ENCODE assay signal across 29 cellular contexts in genomic region chr19:57105976-57106610, GRCh38. TPM values are rescaled to one million over a fixed set of nuclear protein-coding genes. Genes with fewer than 3 reads are reported as not detected.
"Had no signal": no experiment of that assay in that cellular context is flagged by ENCODE, and none has a peak within 500 bp of the region (broad histone marks: within the 10 kb centered on the region; RNA-seq: fewer than 3 reads in every experiment).

No MANE protein-coding gene starts in this region.

- H3K9me3 ChIP-seq: ovary had no signal

- H3K27ac ChIP-seq: heart right ventricle, ovary, psoas muscle, skin epidermis, tibial nerve, uterus had no signal

- ATAC-seq: activated CD4-positive, CD25-positive, alpha-beta regulatory T cell treated with anti-CD3 and anti-CD28 coated beads, Interleukin-2, amount 50 U/mL, for 24 hours; activated CD8-positive, alpha-beta memory T cell treated with anti-CD3 and anti-CD28 coated beads, Interleukin-2, amount 10 ng/mL, durations not matched to agents 7 days and 5 days; activated CD8-positive, alpha-beta T cell treated with anti-CD3 and anti-CD28 coated beads for 36 hours; activated naive CD8-positive, alpha-beta T cell treated with anti-CD3 and anti-CD28 coated beads, Interleukin-2, amount 50 U/mL, for 24 hours; left lobe of liver; naive thymus-derived CD8-positive, alpha-beta T cell; psoas muscle; T-helper 17 cell had no signal

- H3K4me1 Mint-ChIP-seq: activated CD4-positive, alpha-beta T cell treated with anti-CD3 and anti-CD28 coated beads, Interleukin-2, amount 10 ng/mL, durations not matched to agents 24 days and 14 days; mesothelial cell of epicardium had no signal

- H3K4me3 Mint-ChIP-seq: activated CD4-positive, alpha-beta T cell treated with anti-CD3 and anti-CD28 coated beads, Interleukin-2, amount 10 ng/mL, durations not matched to agents 24 days and 14 days; activated CD8-positive, alpha-beta memory T cell treated with anti-CD3 and anti-CD28 coated beads, Interleukin-2, amount 10 ng/mL, durations not matched to agents 7 days and 5 days; activated CD8-positive, alpha-beta T cell treated with anti-CD3 and anti-CD28 coated beads for 36 hours; activated naive CD8-positive, alpha-beta T cell treated with anti-CD3 and anti-CD28 coated beads, Interleukin-2, amount 50 U/mL, for 24 hours; activated T-helper 1 cell treated with anti-CD3 and anti-CD28 coated beads, Interleukin-12 subunit alpha, Interleukin-12 subunit beta, Interleukin-2, Interleukin-4 antibody, amounts not matched to agents 30 ng/mL and 10 ng/mL and 1 ng/mL, durations not matched to agents 14 hours and 24 hours and 36 hours; mesothelial cell of epicardium; naive thymus-derived CD8-positive, alpha-beta T cell; stimulated activated naive CD8-positive, alpha-beta T cell treated with anti-CD3 and anti-CD28 coated beads, Interleukin-15, Interleukin-2, amounts not matched to agents 100 ng/mL and 50 ng/mL, for 24 hours; T-helper 17 cell had no signal

- H3K27ac Mint-ChIP-seq: activated CD4-positive, alpha-beta T cell treated with anti-CD3 and anti-CD28 coated beads, Interleukin-2, amount 10 ng/mL, durations not matched to agents 24 days and 14 days; activated CD8-positive, alpha-beta memory T cell treated with anti-CD3 and anti-CD28 coated beads, Interleukin-2, amount 10 ng/mL, durations not matched to agents 7 days and 5 days; activated CD8-positive, alpha-beta T cell treated with anti-CD3 and anti-CD28 coated beads for 36 hours; activated naive CD8-positive, alpha-beta T cell treated with anti-CD3 and anti-CD28 coated beads, Interleukin-2, amount 50 U/mL, for 24 hours; activated T-helper 1 cell treated with anti-CD3 and anti-CD28 coated beads, Interleukin-12 subunit alpha, Interleukin-12 subunit beta, Interleukin-2, Interleukin-4 antibody, amounts not matched to agents 30 ng/mL and 10 ng/mL and 1 ng/mL, durations not matched to agents 14 hours and 24 hours and 36 hours; mesothelial cell of epicardium; naive thymus-derived CD8-positive, alpha-beta T cell; stimulated activated naive CD8-positive, alpha-beta T cell treated with anti-CD3 and anti-CD28 coated beads, Interleukin-15, Interleukin-2, amounts not matched to agents 100 ng/mL and 50 ng/mL, for 24 hours; T-helper 17 cell had no signal

- H3K4me1 ChIP-seq: psoas muscle, uterus had no signal

- H3K36me3 ChIP-seq: heart right ventricle, ovary, tibial nerve, uterus had no signal

- H3K27me3 ChIP-seq: ovary had no signal

- DNase-seq: activated CD4-positive, alpha-beta T cell treated with anti-CD3 and anti-CD28 coated beads, Interleukin-2, amount 10 ng/mL, durations not matched to agents 24 days and 14 days; activated CD8-positive, alpha-beta memory T cell treated with anti-CD3 and anti-CD28 coated beads, Interleukin-2, amount 10 ng/mL, durations not matched to agents 7 days and 5 days; activated CD8-positive, alpha-beta T cell treated with anti-CD3 and anti-CD28 coated beads for 36 hours; activated gamma-delta T cell; activated naive CD4-positive, alpha-beta T cell treated with anti-CD3 and anti-CD28 coated beads, Interleukin-2, amount 50 U/mL, for 16 hours; activated naive CD8-positive, alpha-beta T cell treated with anti-CD3 and anti-CD28 coated beads, Interleukin-2, amount 50 U/mL, for 24 hours; activated T-cell treated with anti-CD3 and anti-CD28 coated beads for 4 hours; cerebellar nuclear complex; cortex of kidney; heart right ventricle; kidney; naive thymus-derived CD8-positive, alpha-beta T cell; ovary; psoas muscle; right cardiac atrium; stimulated activated CD4-positive, alpha-beta T cell treated with anti-CD3 and anti-CD28 coated beads, Interleukin-1b, Interleukin-23, amount 100 ng/mL, for 48 hours; substantia nigra; T-helper 17 cell; uterus had no signal

- H3K27me3 Mint-ChIP-seq: activated CD4-positive, alpha-beta T cell treated with anti-CD3 and anti-CD28 coated beads, Interleukin-2, amount 10 ng/mL, durations not matched to agents 24 days and 14 days; activated CD8-positive, alpha-beta memory T cell treated with anti-CD3 and anti-CD28 coated beads, Interleukin-2, amount 10 ng/mL, durations not matched to agents 7 days and 5 days; T-helper 17 cell had no signal

- H3K4me3 ChIP-seq: heart right ventricle, ovary, psoas muscle, skin epidermis, uterus had no signal

RNA-seq across cellular contexts. Expression of gene USP29, which starts 13.7 kb away (rescaled TPM):
- total RNA-seq: activated CD4-positive, alpha-beta T cell treated with anti-CD3 and anti-CD28 coated beads, Interleukin-2, amount 10 ng/mL, durations not matched to agents 24 days and 14 days; activated CD8-positive, alpha-beta memory T cell treated with anti-CD3 and anti-CD28 coated beads, Interleukin-2, amount 10 ng/mL, durations not matched to agents 7 days and 5 days; activated CD8-positive, alpha-beta T cell treated with anti-CD3 and anti-CD28 coated beads for 36 hours; activated T-helper 1 cell treated with anti-CD3 and anti-CD28 coated beads, Interleukin-12 subunit alpha, Interleukin-12 subunit beta, Interleukin-2, Interleukin-4 antibody, amounts not matched to agents 30 ng/mL and 10 ng/mL and 1 ng/mL, durations not matched to agents 14 hours and 24 hours and 36 hours; epithelial cell of proximal tubule; heart right ventricle; kidney; left lobe of liver; lung microvascular endothelial cell; mesothelial cell of epicardium; naive thymus-derived CD8-positive, alpha-beta T cell; ovary; psoas muscle; right cardiac atrium; T-helper 17 cell; tibial nerve had no signal

RNA-seq across cellular contexts. Expression of gene ZIM3, which starts 38.9 kb away (rescaled TPM):
- total RNA-seq: activated CD4-positive, alpha-beta T cell treated with anti-CD3 and anti-CD28 coated beads, Interleukin-2, amount 10 ng/mL, durations not matched to agents 24 days and 14 days; activated CD8-positive, alpha-beta memory T cell treated with anti-CD3 and anti-CD28 coated beads, Interleukin-2, amount 10 ng/mL, durations not matched to agents 7 days and 5 days; activated CD8-positive, alpha-beta T cell treated with anti-CD3 and anti-CD28 coated beads for 36 hours; activated T-helper 1 cell treated with anti-CD3 and anti-CD28 coated beads, Interleukin-12 subunit alpha, Interleukin-12 subunit beta, Interleukin-2, Interleukin-4 antibody, amounts not matched to agents 30 ng/mL and 10 ng/mL and 1 ng/mL, durations not matched to agents 14 hours and 24 hours and 36 hours; epithelial cell of proximal tubule; fibroblast of villous mesenchyme; heart right ventricle; kidney; left lobe of liver; lung microvascular endothelial cell; mesothelial cell of epicardium; naive thymus-derived CD8-positive, alpha-beta T cell; ovary; psoas muscle; right cardiac atrium; T-helper 17 cell; tibial nerve; uterus had no signal
